8 cellular contexts compared by ENCODE assay signal in genomic region chr2:30252723-30253688, GRCh38. TPM values are rescaled to one million over a fixed set of nuclear protein-coding genes. Genes with fewer than 3 reads are reported as not detected.
DNase-seq lines count a peak whose midpoint lies in the region; ATAC-seq lines count a peak whose summit lies in the region.

No MANE protein-coding gene starts in this region.

- no peaks in the 10 kb centered on the region for H3K27me3 ChIP-seq in mucosa of stomach (ENCODE audit: control insufficient read depth, insufficient read depth, low read length)

- no peaks in the 10 kb centered on the region for H3K9me3 ChIP-seq in mucosa of stomach (ENCODE audit: control insufficient read depth, low read length)

- no peak overlapping the region for H3K4me3 ChIP-seq in mucosa of stomach (ENCODE audit: low read length)

- DNase-seq in HS-5 (ENCODE audit: low read depth) (peak; percentile 63), dermis blood vessel endothelial cell (peak; percentile 86), NAMALWA (ENCODE audit: low spot score) (no peak), NCI-H2171 treated with DMSO at 0.1 percent for 48 hours (lab: John Stamatoyannopoulos, UW) (no peak), NCI-H187 (lab: John Stamatoyannopoulos, UW) (no peak)
- peak; percentile 56 to 75 for DNase-seq in stimulated activated naive CD8-positive, alpha-beta T cell treated with anti-CD3 and anti-CD28 coated beads, Interleukin-15, amount 100 ng/mL, for 72 hours

- H3K27ac Mint-ChIP-seq in stimulated activated naive CD8-positive, alpha-beta T cell treated with anti-CD3 and anti-CD28 coated beads, Interleukin-15, amount 100 ng/mL, for 72 hours: peak overlapping the region; percentile 81 to 86

- peaks cover 98% of the 10 kb centered on the region for H3K4me1 Mint-ChIP-seq in stimulated activated naive CD8-positive, alpha-beta T cell treated with anti-CD3 and anti-CD28 coated beads, Interleukin-15, amount 100 ng/mL, for 72 hours

- peaks cover 28% of the 10 kb centered on the region for H3K4me1 ChIP-seq in mucosa of stomach (ENCODE audit: control insufficient read depth, insufficient read depth, low read length)

- H3K9ac ChIP-seq in mucosa of stomach (ENCODE audit: low read length): peak overlapping the region; percentile 31

- H3K9me3 Mint-ChIP-seq in stimulated activated naive CD8-positive, alpha-beta T cell treated with anti-CD3 and anti-CD28 coated beads, Interleukin-15, amount 100 ng/mL, for 72 hours: peaks cover 8 to 9% of the 10 kb centered on the region in 2 donors

- peak overlapping the region; percentile 60 to 69 for H3K4me3 Mint-ChIP-seq in stimulated activated naive CD8-positive, alpha-beta T cell treated with anti-CD3 and anti-CD28 coated beads, Interleukin-15, amount 100 ng/mL, for 72 hours

- ATAC-seq in activated CD4-positive, CD25-positive, alpha-beta regulatory T cell treated with anti-CD3 and anti-CD28 coated beads, Interleukin-2, amount 50 U/mL, for 24 hours: peak; percentile 89 to 90
- peak; percentile 83 for ATAC-seq in stimulated activated naive CD8-positive, alpha-beta T cell treated with anti-CD3 and anti-CD28 coated beads, Interleukin-15, amount 100 ng/mL, for 72 hours

- H3K36me3 ChIP-seq in mucosa of stomach (ENCODE audit: control insufficient read depth, insufficient read depth, low read length): no peaks in the 10 kb centered on the region

- H3K27me3 Mint-ChIP-seq in stimulated activated naive CD8-positive, alpha-beta T cell treated with anti-CD3 and anti-CD28 coated beads, Interleukin-15, amount 100 ng/mL, for 72 hours: no peaks in the 10 kb centered on the region

RNA-seq across cellular contexts. Expression of gene LBH, which starts 21.7 kb away (rescaled TPM):
- total RNA-seq in dermis blood vessel endothelial cell: 25.1 and 49.9 TPM in 2 replicates

Comparison
In these comparisons a context has a peak if more than half of its experiments do, and no peak if none do; other contexts are left out.
1. DNase-seq: peak in HS-5 (single experiment), dermis blood vessel endothelial cell (single experiment) and stimulated activated naive CD8-positive, alpha-beta T cell treated with anti-CD3 and anti-CD28 coated beads, Interleukin-15, amount 100 ng/mL, for 72 hours (2 of 2); none in NAMALWA (single experiment), NCI-H2171 treated with DMSO at 0.1 percent for 48 hours (single experiment) and NCI-H187 (0 of 2).